19 cellular contexts compared by ENCODE assay signal in the genomic region with DNA sequence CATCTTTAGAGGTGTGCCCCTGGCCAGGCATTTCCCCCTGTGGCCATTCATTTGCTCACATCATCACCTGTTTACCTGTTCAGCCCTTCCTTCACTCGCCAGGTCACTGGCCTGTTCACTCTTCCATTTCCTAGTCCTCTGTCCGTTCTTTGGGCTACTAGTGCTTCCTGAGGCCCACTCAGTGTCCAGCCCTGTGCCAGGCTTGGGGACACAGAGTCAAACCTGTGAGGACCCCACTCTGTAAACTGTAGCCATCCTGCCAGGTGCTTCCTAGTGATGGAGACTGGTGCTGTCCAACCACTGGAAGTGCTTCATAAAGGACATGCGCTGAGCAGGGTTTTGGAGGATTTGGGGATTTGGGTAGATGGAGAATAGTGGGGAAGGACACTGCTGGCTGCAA.
"Had no signal": no experiment of that assay in that cellular context is flagged by ENCODE, and none has a peak within 500 bp of the region (broad histone marks: within the 10 kb centered on the region; RNA-seq: fewer than 3 reads in every experiment).

No MANE protein-coding gene starts in this region.

- H3K4me1 ChIP-seq: foreskin keratinocyte had no signal

- H3K4me3 ChIP-seq: lung, pancreas, right lobe of liver, spleen, testis, tibial nerve had no signal

- H3K27me3 ChIP-seq: testis had no signal

- H3K27ac ChIP-seq: foreskin keratinocyte, pancreas, right lobe of liver, spleen, testis, tibial nerve had no signal

- H3K36me3 ChIP-seq: pancreas, right lobe of liver, spleen, tibial nerve had no signal

- DNase-seq: effector CD4-positive, alpha-beta T cell; erythroblast; foreskin keratinocyte; immature natural killer cell; left cardiac atrium; left ventricle myocardium superior; mesenchymal stem cell; naive B cell; occipital lobe; pancreas; right lobe of liver; spleen; stimulated activated CD4-positive, alpha-beta T cell treated with anti-CD3 and anti-CD28 coated beads, Interleukin-15, amount 100 ng/mL, for 24 hours; stimulated activated CD4-positive, alpha-beta T cell treated with anti-CD3 and anti-CD28 coated beads, Interleukin-1b, Interleukin-23, amount 100 ng/mL, for 48 hours; stimulated activated naive B cell treated with anti-CD40 and anti-IgM and Interleukin-4, amounts not matched to agents 10 μg/mL and 1 μg/mL and 100 μg/mL, for 72 hours; stimulated activated naive CD8-positive, alpha-beta T cell treated with anti-CD3 and anti-CD28 coated beads, Interleukin-15, amount 100 ng/mL, for 72 hours; testis had no signal

- H3K9me3 ChIP-seq: pancreas, right lobe of liver, spleen, testis, tibial nerve had no signal
